19 cellular contexts compared by ENCODE assay signal in genomic region chr22:44111562-44112155, GRCh38.
"Had no signal": no experiment of that assay in that cellular context is flagged by ENCODE, and none has a peak within 500 bp of the region (broad histone marks: within the 10 kb centered on the region; RNA-seq: fewer than 3 reads in every experiment).

No MANE protein-coding gene starts in this region.

- H3K27ac ChIP-seq: left lung, neural progenitor cell, ovary, right lobe of liver, transverse colon had no signal

- H3K36me3 ChIP-seq: left lung, neural progenitor cell, ovary, right lobe of liver, transverse colon had no signal

- H3K4me3 Mint-ChIP-seq: activated T-helper 17 cell treated with anti-CD3 and anti-CD28 coated beads, Interleukin-2, amount 50 U/mL, for 72 hours; immature natural killer cell; naive thymus-derived CD4-positive, alpha-beta T cell; neural progenitor cell; stimulated activated memory B cell treated with anti-CD40 and anti-IgM and Interleukin-4, amounts not matched to agents 10 μg/mL and 1 μg/mL and 100 μg/mL, for 72 hours had no signal

- H3K9me3 Mint-ChIP-seq: activated T-helper 17 cell treated with anti-CD3 and anti-CD28 coated beads, Interleukin-2, amount 50 U/mL, for 72 hours; immature natural killer cell; neural progenitor cell; stimulated activated memory B cell treated with anti-CD40 and anti-IgM and Interleukin-4, amounts not matched to agents 10 μg/mL and 1 μg/mL and 100 μg/mL, for 72 hours had no signal

- H3K27ac Mint-ChIP-seq: activated T-helper 17 cell treated with anti-CD3 and anti-CD28 coated beads, Interleukin-2, amount 50 U/mL, for 72 hours; immature natural killer cell; stimulated activated memory B cell treated with anti-CD40 and anti-IgM and Interleukin-4, amounts not matched to agents 10 μg/mL and 1 μg/mL and 100 μg/mL, for 72 hours had no signal

- H3K4me3 ChIP-seq: left lung, neural progenitor cell, ovary, right lobe of liver, transverse colon had no signal

- H3K4me1 ChIP-seq: left lung, right lobe of liver, transverse colon had no signal

- DNase-seq: activated CD4-positive, alpha-beta T cell treated with anti-CD3 and anti-CD28 coated beads, Interleukin-2, amount 50 U/mL, for 1 hour; activated T-cell treated with anti-CD3 and anti-CD28 coated beads, Interleukin-2, amount 50 U/mL, for 1 hour; amygdala; erythroblast; foreskin fibroblast; immature natural killer cell; kidney glomerular epithelial cell; naive thymus-derived CD4-positive, alpha-beta T cell; SK-N-SH; small intestine; stimulated activated CD4-positive, alpha-beta T cell treated with anti-CD3 and anti-CD28 coated beads, Interleukin-15, amount 100 ng/mL, for 24 hours; transverse colon had no signal

- H3K27me3 Mint-ChIP-seq: activated T-helper 17 cell treated with anti-CD3 and anti-CD28 coated beads, Interleukin-2, amount 50 U/mL, for 72 hours; naive thymus-derived CD4-positive, alpha-beta T cell; stimulated activated memory B cell treated with anti-CD40 and anti-IgM and Interleukin-4, amounts not matched to agents 10 μg/mL and 1 μg/mL and 100 μg/mL, for 72 hours had no signal

- ATAC-seq: activated CD4-positive, CD25-positive, alpha-beta regulatory T cell treated with anti-CD3 and anti-CD28 coated beads, Interleukin-2, amount 50 U/mL, for 24 hours; activated T-helper 17 cell treated with anti-CD3 and anti-CD28 coated beads, Interleukin-2, amount 50 U/mL, for 72 hours; left lung; naive thymus-derived CD4-positive, alpha-beta T cell had no signal

- H3K4me1 Mint-ChIP-seq: immature natural killer cell had no signal

- H3K27me3 ChIP-seq: left lung, neural progenitor cell, ovary, right lobe of liver, transverse colon had no signal

- H3K9me3 ChIP-seq: left lung, ovary, right lobe of liver, SK-N-SH, transverse colon had no signal

- H3K36me3 Mint-ChIP-seq: neural progenitor cell had no signal
